In genomic region chr5:168552146-168552545, GRCh38 we compare ENCODE assay signal across 12 cellular contexts. TPM values are rescaled to one million over a fixed set of nuclear protein-coding genes. Genes with fewer than 3 reads are reported as not detected.
DNase-seq lines count a peak whose midpoint lies in the region; ATAC-seq, FAIRE-seq and TF ChIP-seq lines count a peak whose summit lies in the region.
"Had no signal": no experiment of that assay in that cellular context is flagged by ENCODE, and none has a peak within 500 bp of the region (broad histone marks: within the 10 kb centered on the region; RNA-seq: fewer than 3 reads in every experiment).

No MANE protein-coding gene starts in this region.

- no TSS peak for BruUV-seq in endothelial cell of umbilical vein (replicated peaks; lab: Mats Ljungman, UMichigan)

- no peaks in the 10 kb centered on the region; the same call in 1 of the 2 replicates for H3K36me3 ChIP-seq in BJ (ENCODE audit: control insufficient read depth, insufficient read depth, low read length)
- peaks cover 5 to 14% of the 10 kb centered on the region in 2 experiments for H3K36me3 ChIP-seq in endothelial cell of umbilical vein (ENCODE audit: control insufficient read depth in 2 of 2, extremely low read depth in 1 of 2, insufficient read depth in 2 of 2, low read length in 2 of 2)

- TF ChIP-seq POLR2A in endothelial cell of umbilical vein (IDR thresholded peaks at IDR 0.05; ENCODE audit: low read depth, low read length) = no peak

- H3K4me2 ChIP-seq in endothelial cell of umbilical vein (ENCODE audit: insufficient read depth, low read length) = no peak overlapping the region

- no peak overlapping the region for H3K27ac ChIP-seq in endothelial cell of umbilical vein (ENCODE audit: insufficient read depth, low read depth, low read length)

- TF ChIP-seq CTCF in BJ (IDR thresholded peaks at IDR 0.05; ENCODE audit: insufficient read depth, low read depth, low read length) (no peak), endothelial cell of umbilical vein (IDR thresholded peaks at IDR 0.05; ENCODE audit: extremely low read depth in 1 of 2, insufficient read depth in 1 of 2, low read depth in 1 of 2, low read length in 2 of 2) (no peak)

- CTCF ChIA-PET in BJ (lab: Yijun Ruan, JAX) = no interaction called here
- CTCF ChIA-PET in endothelial cell of umbilical vein (lab: Charles Lee) = no interaction called here

- FAIRE-seq in endothelial cell of umbilical vein (lab: Jason Lieb, UNC) = no peak

- H3K4me1 ChIP-seq in endothelial cell of umbilical vein (ENCODE audit: control insufficient read depth, extremely low read depth, insufficient read depth, low read length) = no peaks in the 10 kb centered on the region
- H3K4me1 ChIP-seq: HAP-1 had no signal

- no peak for ATAC-seq in GM21529 (IDR thresholded peaks at IDR 0.05; ENCODE audit: unreplicated experiment)
- ATAC-seq in HG03097 (IDR thresholded peaks at IDR 0.05; ENCODE audit: low FRiP score, unreplicated experiment) = no peak
- ATAC-seq in left colon = no peak

- H3K4me3 ChIP-seq in BJ (ENCODE audit: low read depth, low read length) (no peak overlapping the region), endothelial cell of umbilical vein (replicated peaks in 1 of 3; ENCODE audit: insufficient read depth in 1 of 3, low read depth in 1 of 3, low read length in 3 of 3) (no peak overlapping the region)
- H3K4me3 ChIP-seq: HAP-1 had no signal

- H3K79me2 ChIP-seq in endothelial cell of umbilical vein (ENCODE audit: control insufficient read depth, insufficient read depth, low read length) = peaks cover 38% of the 10 kb centered on the region

- POLR2A ChIA-PET in BJ (lab: Charles Lee) (no interaction called here), endothelial cell of umbilical vein (lab: Charles Lee) (no interaction called here)

- H3K9me1 ChIP-seq in endothelial cell of umbilical vein (replicated peaks; ENCODE audit: control insufficient read depth, extremely low read depth, insufficient read depth, low read length) = peaks cover 8% of the 10 kb centered on the region

- peaks cover 8% of the 10 kb centered on the region for H4K20me1 ChIP-seq in endothelial cell of umbilical vein (replicated peaks; ENCODE audit: control insufficient read depth, extremely low read depth, insufficient read depth, low read length)

- no peak overlapping the region for H2AFZ ChIP-seq in endothelial cell of umbilical vein (ENCODE audit: low read depth, low read length)

- dilution Hi-C loops in endothelial cell of umbilical vein (cut with MboI; ENCODE audit: extremely low pct_ligation_motif_present, low sequenced_read_pairs) = no loop called here

- no peaks in the 10 kb centered on the region for H3K27me3 ChIP-seq in BJ (ENCODE audit: control insufficient read depth, insufficient read depth, low read length)
- no peaks in the 10 kb centered on the region for H3K27me3 ChIP-seq in endothelial cell of umbilical vein (ENCODE audit: control insufficient read depth in 2 of 2, insufficient read depth in 2 of 2, low read length in 2 of 2)

- intact Hi-C loops in endothelial cell of umbilical vein (cut with micrococcal nuclease) = no loop called here
- intact Hi-C loops in left colon (cut with DNase I, micrococcal nuclease) = no loop called here

- H3K9ac ChIP-seq in endothelial cell of umbilical vein (replicated peaks; ENCODE audit: extremely low read depth, insufficient read depth, low read length) = no peak overlapping the region

- no peaks in the 10 kb centered on the region for H3K9me3 ChIP-seq in endothelial cell of umbilical vein (replicated peaks; ENCODE audit: control insufficient read depth, insufficient read depth, low read length)
- H3K9me3 ChIP-seq: HAP-1 had no signal

- peak; percentile 17 for DNase-seq in BJ (ENCODE audit: low read depth)
- peak; percentile 61 to 88 for DNase-seq in NCI-H446 (lab: John Stamatoyannopoulos, UW)
- DNase-seq in endothelial cell of umbilical vein (ENCODE audit: low read depth, low spot score) = peak; percentile 20
- peak; percentile 86 for DNase-seq in non-pigmented ciliary epithelial cell (ENCODE audit: low read depth)
- DNase-seq in NCI-H510A treated with DMSO at 0.1 percent for 48 hours (lab: John Stamatoyannopoulos, UW) = no peak
- DNase-seq in left colon = no peak
- DNase-seq: NCI-H2227 treated with DMSO at 0.1 percent for 48 hours, nephron progenitor cell, SHP77 had no signal

TF ChIP-seq in endothelial cell of umbilical vein, 7 proteins besides CTCF, POLR2A, EP300 and RAD21:
- no peak for TF ChIP-seq EZH2 (IDR thresholded peaks at IDR 0.05; ENCODE audit: borderline replicate concordance, low read depth, low read length, severe bottlenecking)
- no peak for TF ChIP-seq JUN (IDR thresholded peaks at IDR 0.05; ENCODE audit: borderline replicate concordance, insufficient read depth, insufficient read length, low read depth)
- TF ChIP-seq POLR2AphosphoS5 (IDR thresholded peaks at IDR 0.05; ENCODE audit: insufficient read depth, low read depth, low read length) = no peak
- no peak for TF ChIP-seq MYC (IDR thresholded peaks at IDR 0.05; ENCODE audit: low read depth, low read length)
- no peak for TF ChIP-seq GATA2 (IDR thresholded peaks at IDR 0.05; ENCODE audit: insufficient read depth, insufficient read length, low read depth, low read length)
- no peak for TF ChIP-seq FOS (IDR thresholded peaks at IDR 0.05; ENCODE audit: borderline replicate concordance, insufficient read depth, low read length)
- TF ChIP-seq MAX (IDR thresholded peaks at IDR 0.05; ENCODE audit: insufficient read depth, insufficient read length) = no peak

RNA-seq across cellular contexts. Expression of gene FBLL1, which starts 23.0 kb away (rescaled TPM):
- polyA plus RNA-seq in BJ (2011; rRNA removed) (0.56 and 0.61 TPM in 2 replicates), endothelial cell of umbilical vein (2.5 and 4.2 TPM in 2 replicates)
- 0.51 and 0.66 TPM in 2 replicates for polyA minus RNA-seq in BJ (2011; rRNA and poly(A)+ RNA removed)
- total RNA-seq in endothelial cell of umbilical vein (0.44 and 0.48 TPM in 2 replicates), left colon (not detected)
- polyA plus RNA-seq in endothelial cell of umbilical vein (2011; cell fraction: cytosol; rRNA removed) = 0.94 and 1.2 TPM in 2 replicates
- polyA plus RNA-seq in endothelial cell of umbilical vein (2011; cell fraction: nucleus; rRNA removed) = 0.88 and 0.91 TPM in 2 replicates
- 0.43 and 0.75 TPM in 2 replicates for polyA plus RNA-seq in endothelial cell of umbilical vein (2012)
- polyA minus RNA-seq in endothelial cell of umbilical vein = 1.3 and 1.6 TPM in 2 replicates
- polyA minus RNA-seq in endothelial cell of umbilical vein (2011; cell fraction: cytosol; rRNA and poly(A)+ RNA removed) = not detected
- 0.67 TPM in 1 of 2 replicates, not detected in the other for polyA minus RNA-seq in endothelial cell of umbilical vein (2011; cell fraction: nucleus; rRNA and poly(A)+ RNA removed)

RNA-seq across cellular contexts. Expression of gene PANK3, which starts 27.0 kb away (rescaled TPM):
- polyA plus RNA-seq in BJ (2011; rRNA removed) = 5.3 and 12.6 TPM in 2 replicates
- 5.5 and 6.4 TPM in 2 replicates for polyA minus RNA-seq in BJ (2011; rRNA and poly(A)+ RNA removed)
- total RNA-seq in endothelial cell of umbilical vein = 77.0 and 78.8 TPM in 2 replicates
- 6.0 and 8.1 TPM in 2 replicates for polyA plus RNA-seq in endothelial cell of umbilical vein
- polyA plus RNA-seq in endothelial cell of umbilical vein (2011; cell fraction: cytosol; rRNA removed) = 8.8 and 10.0 TPM in 2 replicates
- polyA plus RNA-seq in endothelial cell of umbilical vein (2011; cell fraction: nucleus; rRNA removed) = 24.1 and 30.1 TPM in 2 replicates
- polyA plus RNA-seq in endothelial cell of umbilical vein (2012) = 18.1 and 42.6 TPM in 2 replicates
- polyA minus RNA-seq in endothelial cell of umbilical vein = 16.9 and 18.2 TPM in 2 replicates
- 35.9 TPM for polyA minus RNA-seq in endothelial cell of umbilical vein (2011; cell fraction: cytosol; rRNA and poly(A)+ RNA removed)
- 24.9 and 35.1 TPM in 2 replicates for polyA minus RNA-seq in endothelial cell of umbilical vein (2011; cell fraction: nucleus; rRNA and poly(A)+ RNA removed)
- total RNA-seq in left colon = 100 to 1,000 TPM; 142 to 166 TPM

Comparison
In these comparisons a context has a peak if more than half of its experiments do, and no peak if none do; other contexts are left out.
1. DNase-seq: peak in BJ (single experiment), NCI-H446 (2 of 2), endothelial cell of umbilical vein (single experiment) and non-pigmented ciliary epithelial cell (single experiment); none in NCI-H510A treated with DMSO at 0.1 percent for 48 hours (single experiment) and left colon (0 of 2).